Comparison of ENCODE assay signal across 1 cellular context in the genomic region with DNA sequence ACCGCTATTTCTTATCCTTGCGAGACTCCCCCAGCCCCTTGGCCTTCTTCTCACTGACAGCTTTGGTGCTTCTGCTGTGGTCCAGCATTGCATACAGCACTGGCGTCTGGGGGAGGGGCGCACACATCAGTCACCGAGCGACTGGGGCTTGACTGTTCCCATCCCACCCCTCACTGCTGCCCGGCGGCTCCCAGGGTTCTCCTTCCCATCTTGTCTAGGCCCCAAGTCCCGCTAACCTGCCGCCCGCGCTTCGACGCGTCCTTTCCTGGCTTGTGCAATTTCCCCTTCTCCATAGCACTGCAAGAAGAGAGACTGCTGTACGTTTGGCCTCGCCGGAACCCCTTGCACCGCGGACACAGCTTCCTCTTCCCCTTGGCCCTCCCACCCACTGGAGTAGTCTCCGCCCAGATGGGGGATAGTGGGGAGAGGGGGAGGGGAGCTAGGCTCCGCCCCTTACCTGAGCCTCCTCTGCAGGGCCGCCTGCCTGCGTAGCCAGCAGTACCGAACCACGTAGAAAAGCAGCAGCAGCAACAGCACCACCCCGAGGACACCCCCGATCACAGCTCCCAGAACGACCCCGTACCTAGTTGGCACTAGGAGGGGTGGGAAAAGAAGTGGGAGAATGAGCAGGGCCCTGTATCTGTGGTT.
TF ChIP-seq lines count a peak whose summit lies in the region.

No MANE protein-coding gene starts in this region.

TF ChIP-seq in endothelial cell of umbilical vein, 7 proteins besides CTCF, POLR2A, EP300 and RAD21 (continued from another document):
- TF ChIP-seq JUN (IDR thresholded peaks at IDR 0.05; ENCODE audit: borderline replicate concordance, insufficient read depth, insufficient read length, low read depth): no peak
- TF ChIP-seq GATA2 (IDR thresholded peaks at IDR 0.05; ENCODE audit: insufficient read depth, insufficient read length, low read depth, low read length): no peak
- no peak for TF ChIP-seq POLR2AphosphoS5 (IDR thresholded peaks at IDR 0.05; ENCODE audit: insufficient read depth, low read depth, low read length)
- no peak for TF ChIP-seq EZH2 (IDR thresholded peaks at IDR 0.05; ENCODE audit: borderline replicate concordance, low read depth, low read length, severe bottlenecking)
TF ChIP-seq in endothelial cell of umbilical vein: peak in this region for 0.
